18 cellular contexts compared by ENCODE assay signal in the genomic region with DNA sequence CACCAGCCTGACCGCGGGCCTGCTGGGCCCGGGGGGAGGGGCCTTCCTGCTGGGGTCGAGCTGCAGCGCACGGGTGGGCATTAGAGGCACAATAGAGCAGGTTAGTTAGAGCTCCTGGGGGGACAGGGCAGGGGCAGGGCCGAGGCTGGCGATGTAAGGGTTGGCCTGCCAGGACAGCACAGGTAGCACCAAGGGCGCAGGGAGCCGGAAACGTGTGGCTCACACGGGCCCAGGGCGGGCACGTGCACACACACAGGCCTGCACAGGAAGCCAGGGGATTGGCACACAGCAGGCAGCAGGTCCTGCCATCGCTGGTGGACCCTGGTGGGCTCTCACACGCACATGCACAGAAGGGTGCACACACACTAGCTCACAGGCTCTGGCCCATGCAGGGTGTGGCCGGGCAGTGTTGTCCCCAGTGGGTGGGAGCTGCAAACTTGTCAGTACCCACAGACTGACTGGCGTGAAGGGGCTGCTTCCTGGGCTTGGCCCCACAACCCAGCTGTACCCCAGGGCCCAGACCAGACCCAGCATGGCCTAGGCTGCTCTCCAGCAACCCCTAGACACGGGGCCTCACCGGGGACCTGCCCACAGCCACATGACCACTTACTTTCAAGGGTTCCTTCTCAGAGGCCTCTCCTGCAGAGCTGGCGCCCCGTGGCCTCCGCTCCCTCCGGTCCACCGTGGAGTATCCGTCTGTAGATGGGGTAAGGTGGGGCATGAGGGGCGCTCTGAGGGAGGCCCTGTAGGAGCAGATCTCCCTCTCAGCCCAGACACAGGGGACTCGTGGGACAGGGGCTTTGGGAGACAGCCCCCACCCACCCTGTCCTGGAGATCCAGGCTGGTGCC. TPM values are rescaled to one million over a fixed set of nuclear protein-coding genes. Genes with fewer than 3 reads are reported as not detected.
A peak's percentile ranks its signal among the peaks of the same experiment; 100 is the strongest.
DNase-seq lines count a peak whose midpoint lies in the region; ATAC-seq and TF ChIP-seq lines count a peak whose summit lies in the region.
"Had no signal": no experiment of that assay in that cellular context is flagged by ENCODE, and none has a peak within 500 bp of the region (broad histone marks: within the 10 kb centered on the region; RNA-seq: fewer than 3 reads in every experiment).

No MANE protein-coding gene starts in this region.

- peak overlapping the region; percentile 0 for H3K27ac Mint-ChIP-seq in activated naive CD4-positive, alpha-beta T cell treated with anti-CD3 and anti-CD28 coated beads, Interleukin-2, amount 10 ng/mL, durations not matched to agents 7 days and 5 days
- H3K27ac Mint-ChIP-seq in central memory CD8-positive, alpha-beta T cell (ENCODE audit: low read depth): no peak overlapping the region
- H3K27ac Mint-ChIP-seq: activated B cell treated with CpG ODN at 0.5 μM for 24 hours had no signal

- no peaks in the 10 kb centered on the region for H3K9me3 ChIP-seq in lower lobe of right lung
- no peaks in the 10 kb centered on the region for H3K9me3 ChIP-seq in transverse colon
- H3K9me3 ChIP-seq: mucosa of descending colon, pancreas, vagina had no signal

- DNase-seq in activated naive CD4-positive, alpha-beta T cell treated with anti-CD3 and anti-CD28 coated beads, Interleukin-2, amount 10 ng/mL, durations not matched to agents 7 days and 5 days: peak; percentile 38
- DNase-seq in activated naive CD4-positive, alpha-beta T cell treated with anti-CD3 and anti-CD28 coated beads, Interleukin-2, amount 50 U/mL, for 16 hours: no peak
- no peak for DNase-seq in central memory CD8-positive, alpha-beta T cell (ENCODE audit: low spot score in 2 of 2)
- peak; percentile 69 for DNase-seq in lower lobe of right lung
- no peak for DNase-seq in transverse colon
- no peak for DNase-seq in foreskin keratinocyte
- DNase-seq in DMS53 (lab: John Stamatoyannopoulos, UW): no peak
- DNase-seq in activated CD4-positive, alpha-beta T cell treated with anti-CD3 and anti-CD28 coated beads, Interleukin-2, amount 50 U/mL, for 1 hour: no peak
- DNase-seq: ACHN; activated B cell treated with CpG ODN at 0.5 μM for 24 hours; NCI-H1417 treated with DMSO at 0.1 percent for 48 hours; NK-92 treated with Interleukin-12 subunit alpha and Interleukin-12 subunit beta, amount 100 ng/mL, for 24 hours; stimulated activated naive B cell treated with anti-CD40 and anti-IgM and Interleukin-4, amounts not matched to agents 10 μg/mL and 1 μg/mL and 100 μg/mL, for 72 hours had no signal

- CTCF ChIA-PET in activated naive CD4-positive, alpha-beta T cell treated with anti-CD3 and anti-CD28 coated beads, Interleukin-2, amount 10 ng/mL, durations not matched to agents 7 days and 5 days (lab: Charles Lee): interaction anchor here (0.9 to 4.4 kb wide), 9 partner anchors 8 to 185 kb away, joined by 3 to 28 read pairs (median 5); no protein-coding TSS in a partner anchor

- intact Hi-C loops in lower lobe of right lung (cut with DNase I): no loop called here
- intact Hi-C loops in transverse colon (cut with DNase I; ENCODE audit: low total_unique reads): loop anchor here (2.0 to 10.0 kb wide), 2 partner anchors 41 to 153 kb away; no protein-coding TSS in a partner anchor

- ATAC-seq in central memory CD8-positive, alpha-beta T cell (replicated peaks; ENCODE audit: extremely low read depth, poor library complexity, severe bottlenecking): peak; percentile 45
- ATAC-seq in lower lobe of right lung (peak; percentile 53 to 63), foreskin keratinocyte (no peak)

- H3K9me3 Mint-ChIP-seq in activated naive CD4-positive, alpha-beta T cell treated with anti-CD3 and anti-CD28 coated beads, Interleukin-2, amount 10 ng/mL, durations not matched to agents 7 days and 5 days: no peaks in the 10 kb centered on the region
- no peaks in the 10 kb centered on the region for H3K9me3 Mint-ChIP-seq in central memory CD8-positive, alpha-beta T cell
- H3K9me3 Mint-ChIP-seq: activated B cell treated with CpG ODN at 0.5 μM for 24 hours; activated naive CD4-positive, alpha-beta T cell treated with anti-CD3 and anti-CD28 coated beads, Interleukin-2, amount 50 U/mL, for 24 hours; brain; stimulated activated naive B cell treated with anti-CD40 and anti-IgM and Interleukin-4, amounts not matched to agents 10 μg/mL and 1 μg/mL and 100 μg/mL, for 72 hours had no signal

- H3K4me3 ChIP-seq in lower lobe of right lung: peak overlapping the region; percentile 17
- no peak overlapping the region for H3K4me3 ChIP-seq in transverse colon
- H3K4me3 ChIP-seq: mucosa of descending colon, pancreas, vagina had no signal

- peaks cover 2% of the 10 kb centered on the region for H3K27me3 Mint-ChIP-seq in activated naive CD4-positive, alpha-beta T cell treated with anti-CD3 and anti-CD28 coated beads, Interleukin-2, amount 10 ng/mL, durations not matched to agents 7 days and 5 days
- H3K27me3 Mint-ChIP-seq in central memory CD8-positive, alpha-beta T cell: no peaks in the 10 kb centered on the region
- H3K27me3 Mint-ChIP-seq: activated B cell treated with CpG ODN at 0.5 μM for 24 hours; activated naive CD4-positive, alpha-beta T cell treated with anti-CD3 and anti-CD28 coated beads, Interleukin-2, amount 50 U/mL, for 24 hours; brain had no signal

- in situ Hi-C loops in transverse colon (cut with MboI; ENCODE audit: low pct_ligation_motif_present in 1 of 4, low pct_unique_long_range_greater_than_20kb in 1 of 4, low sequenced_read_pairs in 3 of 4): loop anchor here in 1 of 4 donors (5.0 kb wide), 1 partner anchor 36 kb away; no protein-coding TSS in a partner anchor

- peaks cover 66% of the 10 kb centered on the region for H3K36me3 ChIP-seq in lower lobe of right lung
- H3K36me3 ChIP-seq in transverse colon: no peaks in the 10 kb centered on the region

- H3K4me1 Mint-ChIP-seq in activated naive CD4-positive, alpha-beta T cell treated with anti-CD3 and anti-CD28 coated beads, Interleukin-2, amount 10 ng/mL, durations not matched to agents 7 days and 5 days: peaks cover 15% of the 10 kb centered on the region
- peaks cover 18% of the 10 kb centered on the region for H3K4me1 Mint-ChIP-seq in central memory CD8-positive, alpha-beta T cell

- peaks cover 6% of the 10 kb centered on the region for H3K36me3 Mint-ChIP-seq in activated naive CD4-positive, alpha-beta T cell treated with anti-CD3 and anti-CD28 coated beads, Interleukin-2, amount 10 ng/mL, durations not matched to agents 7 days and 5 days
- peaks cover 5% of the 10 kb centered on the region for H3K36me3 Mint-ChIP-seq in central memory CD8-positive, alpha-beta T cell (ENCODE audit: insufficient read depth)
- H3K36me3 Mint-ChIP-seq: activated naive CD4-positive, alpha-beta T cell treated with anti-CD3 and anti-CD28 coated beads, Interleukin-2, amount 50 U/mL, for 24 hours had no signal

- no peak overlapping the region for H3K27ac ChIP-seq in lower lobe of right lung
- no peak overlapping the region for H3K27ac ChIP-seq in transverse colon
- H3K27ac ChIP-seq in foreskin keratinocyte: no peak overlapping the region
- H3K27ac ChIP-seq: pancreas, vagina had no signal

- no peak overlapping the region for H3K4me3 Mint-ChIP-seq in activated naive CD4-positive, alpha-beta T cell treated with anti-CD3 and anti-CD28 coated beads, Interleukin-2, amount 10 ng/mL, durations not matched to agents 7 days and 5 days
- no peak overlapping the region for H3K4me3 Mint-ChIP-seq in central memory CD8-positive, alpha-beta T cell
- H3K4me3 Mint-ChIP-seq: activated B cell treated with CpG ODN at 0.5 μM for 24 hours; brain; stimulated activated naive B cell treated with anti-CD40 and anti-IgM and Interleukin-4, amounts not matched to agents 10 μg/mL and 1 μg/mL and 100 μg/mL, for 72 hours had no signal

- H3K27me3 ChIP-seq in lower lobe of right lung (ENCODE audit: low read depth) (no peaks in the 10 kb centered on the region), transverse colon (no peaks in the 10 kb centered on the region), foreskin keratinocyte (no peaks in the 10 kb centered on the region)
- H3K27me3 ChIP-seq: pancreas, vagina had no signal

- no peak for TF ChIP-seq EP300 in transverse colon (IDR thresholded peaks at IDR 0.05; ENCODE audit: low read depth)

- 64 to 65% methylated on average over 4 to 28 of the region's 28 CpGs for WGBS in transverse colon (ENCODE audit: low coverage in 1 of 2), 2 donors

- TF ChIP-seq CTCF in lower lobe of right lung (IDR thresholded peaks at IDR 0.05): no peak
- TF ChIP-seq CTCF in transverse colon (IDR thresholded peaks at IDR 0.05): no peak
- TF ChIP-seq CTCF in foreskin keratinocyte (conservative IDR thresholded peaks at IDR 0.05): no peak

- peak; percentile 6 for TF ChIP-seq POLR2A in transverse colon (IDR thresholded peaks at IDR 0.05)

- H3K4me1 ChIP-seq in lower lobe of right lung: peaks cover 13% of the 10 kb centered on the region
- peaks cover 0 to 5% (median 0%) of the 10 kb centered on the region in 4 donors for H3K4me1 ChIP-seq in transverse colon
- peaks cover 10% of the 10 kb centered on the region for H3K4me1 ChIP-seq in foreskin keratinocyte
- H3K4me1 ChIP-seq: pancreas had no signal

RNA-seq across cellular contexts. Expression of a gene that starts 29.9 kb away (rescaled TPM):
- total RNA-seq in lower lobe of right lung (47.5 TPM), transverse colon (10 to 100 TPM; 12.1 to 28.9 (median 21.6) TPM), foreskin keratinocyte (24.2 and 28.8 TPM in 2 replicates)
- 30.1 and 38.9 TPM in 2 replicates for polyA plus RNA-seq in foreskin keratinocyte

RNA-seq across cellular contexts. Expression of a gene that starts 29.9 kb away (rescaled TPM):
- 235 TPM for total RNA-seq in lower lobe of right lung
- total RNA-seq in transverse colon: 100 to 1,000 TPM in 1 of 4 donors, 10 to 100 TPM in 3; 58.5 to 103 (median 85.3) TPM
- 143 and 146 TPM in 2 replicates for total RNA-seq in foreskin keratinocyte
- 210 and 236 TPM in 2 replicates for polyA plus RNA-seq in foreskin keratinocyte

RNA-seq across cellular contexts. Expression of a gene that starts 45.1 kb away (rescaled TPM):
- 16.8 TPM for total RNA-seq in lower lobe of right lung
- total RNA-seq in transverse colon: 10 to 100 TPM; 15.3 to 81.6 (median 19.3) TPM
- total RNA-seq in foreskin keratinocyte: 10.8 and 11.7 TPM in 2 replicates
- polyA plus RNA-seq in foreskin keratinocyte: 6.9 and 7.7 TPM in 2 replicates

RNA-seq across cellular contexts. Expression of a gene that starts 49.4 kb away (rescaled TPM):
- 45.1 TPM for total RNA-seq in lower lobe of right lung
- total RNA-seq in transverse colon: 100 to 1,000 TPM in 1 of 4 donors, 10 to 100 TPM in 3; 32.9 to 101 (median 50.6) TPM
- 18.8 and 22.4 TPM in 2 replicates for total RNA-seq in foreskin keratinocyte
- 15.0 and 15.2 TPM in 2 replicates for polyA plus RNA-seq in foreskin keratinocyte

Comparison
In these comparisons a context has a peak if more than half of its experiments do, and no peak if none do; other contexts are left out.
1. DNase-seq: peak in activated naive CD4-positive, alpha-beta T cell treated with anti-CD3 and anti-CD28 coated beads, Interleukin-2, amount 10 ng/mL, durations not matched to agents 7 days and 5 days (single experiment) and lower lobe of right lung (single experiment); none in activated naive CD4-positive, alpha-beta T cell treated with anti-CD3 and anti-CD28 coated beads, Interleukin-2, amount 50 U/mL, for 16 hours (single experiment), central memory CD8-positive, alpha-beta T cell (0 of 2), transverse colon (single experiment), foreskin keratinocyte (0 of 2), DMS53 (single experiment) and activated CD4-positive, alpha-beta T cell treated with anti-CD3 and anti-CD28 coated beads, Interleukin-2, amount 50 U/mL, for 1 hour (single experiment).